Comparison of ENCODE assay signal across 8 cellular contexts in genomic region chr20:50572922-50573777, GRCh38.
DNase-seq lines count a peak whose midpoint lies in the region; ATAC-seq, FAIRE-seq and TF ChIP-seq lines count a peak whose summit lies in the region.

No MANE protein-coding gene starts in this region.

- WGBS in psoas muscle, 3 donors: 13 to 22% (median 13%) methylated on average over 6 of the region's 6 CpGs

- no peak for TF ChIP-seq CTCF in endothelial cell of umbilical vein (IDR thresholded peaks at IDR 0.05; ENCODE audit: extremely low read depth in 1 of 2, insufficient read depth in 1 of 2, low read depth in 1 of 2, low read length in 2 of 2)
- no peak for TF ChIP-seq CTCF in psoas muscle (IDR thresholded peaks at IDR 0.05)
- no peak for TF ChIP-seq CTCF in PC-3 (conservative IDR thresholded peaks at IDR 0.05; ENCODE audit: low read depth, low read length)

- H3K4me2 ChIP-seq in endothelial cell of umbilical vein (ENCODE audit: insufficient read depth, low read length): peak overlapping the region; percentile 33
- no peak overlapping the region for H3K4me2 ChIP-seq in PC-3 (ENCODE audit: low read length)

- peaks cover 12 to 36% of the 10 kb centered on the region in 2 experiments for H3K36me3 ChIP-seq in endothelial cell of umbilical vein (ENCODE audit: control insufficient read depth in 2 of 2, extremely low read depth in 1 of 2, insufficient read depth in 2 of 2, low read length in 2 of 2)
- peaks cover 11 to 33% of the 10 kb centered on the region in 2 donors for H3K36me3 ChIP-seq in psoas muscle (ENCODE audit: insufficient read depth in 1 of 2, low read depth in 1 of 2)
- H3K36me3 ChIP-seq in PC-3 (ENCODE audit: low read depth, low read length): peaks cover 38% of the 10 kb centered on the region

- no peak overlapping the region for H2AFZ ChIP-seq in endothelial cell of umbilical vein (ENCODE audit: low read depth, low read length)
- no peak overlapping the region for H2AFZ ChIP-seq in PC-3 (ENCODE audit: low read length)

- FAIRE-seq in endothelial cell of umbilical vein (lab: Jason Lieb, UNC): peak; percentile 94

- H3F3A ChIP-seq in PC-3 (ENCODE audit: low read length, unreplicated experiment): no peaks in the 10 kb centered on the region

- H3K9ac ChIP-seq in endothelial cell of umbilical vein (replicated peaks; ENCODE audit: extremely low read depth, insufficient read depth, low read length): peak overlapping the region; percentile 2
- no peak overlapping the region for H3K9ac ChIP-seq in PC-3 (ENCODE audit: low read length)

- H3K4me3 ChIP-seq in endothelial cell of umbilical vein (replicated peaks in 1 of 3; ENCODE audit: insufficient read depth in 1 of 3, low read depth in 1 of 3, low read length in 3 of 3) (no peak overlapping the region), psoas muscle (no peak overlapping the region), PC-3 (ENCODE audit: low read length) (no peak overlapping the region)

- H3K9me1 ChIP-seq in endothelial cell of umbilical vein (replicated peaks; ENCODE audit: control insufficient read depth, extremely low read depth, insufficient read depth, low read length): no peaks in the 10 kb centered on the region

- peak overlapping the region; percentile 64 for H3K27ac ChIP-seq in endothelial cell of umbilical vein (ENCODE audit: insufficient read depth, low read depth, low read length)
- peak overlapping the region; percentile 85 for H3K27ac ChIP-seq in psoas muscle
- H3K27ac ChIP-seq in PC-3 (ENCODE audit: low read length): no peak overlapping the region

- no peaks in the 10 kb centered on the region for H4K20me1 ChIP-seq in endothelial cell of umbilical vein (replicated peaks; ENCODE audit: control insufficient read depth, extremely low read depth, insufficient read depth, low read length)
- no peaks in the 10 kb centered on the region for H4K20me1 ChIP-seq in PC-3 (ENCODE audit: low read length)

- H3K4me1 ChIP-seq in endothelial cell of umbilical vein (ENCODE audit: control insufficient read depth, extremely low read depth, insufficient read depth, low read length): peaks cover 40% of the 10 kb centered on the region
- H3K4me1 ChIP-seq in psoas muscle: peaks cover 67% of the 10 kb centered on the region
- H3K4me1 ChIP-seq in PC-3 (ENCODE audit: insufficient read depth, low read length): no peaks in the 10 kb centered on the region

- H3K27me3 ChIP-seq in endothelial cell of umbilical vein (ENCODE audit: control insufficient read depth in 2 of 2, insufficient read depth in 2 of 2, low read length in 2 of 2) (no peaks in the 10 kb centered on the region), psoas muscle (ENCODE audit: insufficient read depth in 3 of 3, low read length in 2 of 3) (no peaks in the 10 kb centered on the region), PC-3 (ENCODE audit: low read length) (no peaks in the 10 kb centered on the region)

- POLR2A ChIA-PET in endothelial cell of umbilical vein (lab: Charles Lee) (interaction anchor here (0.6 to 3.1 kb wide), 7 partner anchors 30 to 382 kb away, joined by 3 to 17 read pairs (median 4); partner anchors contain the start of gene CEBPB), PC-3 (lab: Charles Lee; ENCODE audit: unreplicated experiment) (interaction anchor here (0.7 kb wide), 1 partner anchor 384 kb away, joined by 7 read pairs; no protein-coding TSS in a partner anchor)

- DNase-seq in COR-L47 (lab: John Stamatoyannopoulos, UW): peak; percentile 79
- peak; percentile 41 for DNase-seq in NCI-H226
- DNase-seq in endothelial cell of umbilical vein (ENCODE audit: low read depth, low spot score): peak; percentile 86
- DNase-seq in psoas muscle: peak; percentile 83 to 92
- DNase-seq in PC-3: no peak
- no peak for DNase-seq in NCI-H146 (lab: John Stamatoyannopoulos, UW)
- DNase-seq in stimulated activated CD4-positive, alpha-beta T cell treated with anti-CD3 and anti-CD28 coated beads, Interleukin-4, amount 100 ng/mL, for 4 hours: no peak

- H3K79me2 ChIP-seq in endothelial cell of umbilical vein (ENCODE audit: control insufficient read depth, insufficient read depth, low read length): peaks cover 57% of the 10 kb centered on the region
- no peaks in the 10 kb centered on the region for H3K79me2 ChIP-seq in PC-3 (ENCODE audit: low read length)

- peak; percentile 45 to 74 (median 72) for ATAC-seq in psoas muscle
- no peak for ATAC-seq in PC-3
- no peak for ATAC-seq in HG03039 (IDR thresholded peaks at IDR 0.05; ENCODE audit: unreplicated experiment)

- intact Hi-C loops in endothelial cell of umbilical vein (cut with micrococcal nuclease) (loop anchor here (1.0 kb wide), 1 partner anchor 63 kb away; the partner anchor contains the start of gene PTPN1), psoas muscle (cut with DNase I) (loop anchor here in 1 of 2 donors (2.0 kb wide), 1 partner anchor 386 kb away; no protein-coding TSS in a partner anchor), PC-3 (cut with micrococcal nuclease) (no loop called here)

- dilution Hi-C loops in endothelial cell of umbilical vein (cut with MboI; ENCODE audit: extremely low pct_ligation_motif_present, low sequenced_read_pairs): no loop called here

- TF ChIP-seq POLR2A in endothelial cell of umbilical vein (IDR thresholded peaks at IDR 0.05; ENCODE audit: low read depth, low read length): no peak

- no TSS peak for BruUV-seq in endothelial cell of umbilical vein (replicated peaks; lab: Mats Ljungman, UMichigan)
- BruUV-seq in PC-3 (replicated peaks; lab: Mats Ljungman, UMichigan): no TSS peak

- H3K9me3 ChIP-seq in endothelial cell of umbilical vein (replicated peaks; ENCODE audit: control insufficient read depth, insufficient read depth, low read length) (no peaks in the 10 kb centered on the region), psoas muscle (no peaks in the 10 kb centered on the region), PC-3 (ENCODE audit: low read length) (no peaks in the 10 kb centered on the region)

- H3K9me2 ChIP-seq in PC-3 (replicated peaks; ENCODE audit: low read length): no peaks in the 10 kb centered on the region

- CTCF ChIA-PET in endothelial cell of umbilical vein (lab: Charles Lee) (interaction anchor here (0.7 to 9.0 kb wide), 21 partner anchors 11 to 387 kb away, joined by 3 to 133 read pairs (median 6); partner anchors contain the start of genes CEBPB and PTPN1), PC-3 (lab: Charles Lee) (interaction anchor here (0.6 kb wide), 1 partner anchor 81 kb away, joined by 8 read pairs; no protein-coding TSS in a partner anchor)

TF ChIP-seq in endothelial cell of umbilical vein, 7 proteins besides CTCF, POLR2A, EP300 and RAD21:
- TF ChIP-seq MYC (IDR thresholded peaks at IDR 0.05; ENCODE audit: low read depth, low read length): no peak
- peak; percentile 28 for TF ChIP-seq FOS (IDR thresholded peaks at IDR 0.05; ENCODE audit: borderline replicate concordance, insufficient read depth, low read length)
- peak; percentile 48 for TF ChIP-seq POLR2AphosphoS5 (IDR thresholded peaks at IDR 0.05; ENCODE audit: insufficient read depth, low read depth, low read length)
- peak; percentile 79 for TF ChIP-seq MAX (IDR thresholded peaks at IDR 0.05; ENCODE audit: insufficient read depth, insufficient read length)
- TF ChIP-seq EZH2 (IDR thresholded peaks at IDR 0.05; ENCODE audit: borderline replicate concordance, low read depth, low read length, severe bottlenecking): no peak
- TF ChIP-seq JUN (IDR thresholded peaks at IDR 0.05; ENCODE audit: borderline replicate concordance, insufficient read depth, insufficient read length, low read depth): peak; percentile 18
- peak; percentile 14 for TF ChIP-seq GATA2 (IDR thresholded peaks at IDR 0.05; ENCODE audit: insufficient read depth, insufficient read length, low read depth, low read length)

Comparison
In these comparisons a context has a peak if more than half of its experiments do, and no peak if none do; other contexts are left out.
1. DNase-seq: peak in COR-L47 (single experiment), NCI-H226 (single experiment), endothelial cell of umbilical vein (single experiment) and psoas muscle (2 of 2); none in PC-3 (single experiment), NCI-H146 (single experiment) and stimulated activated CD4-positive, alpha-beta T cell treated with anti-CD3 and anti-CD28 coated beads, Interleukin-4, amount 100 ng/mL, for 4 hours (0 of 2).
2. ATAC-seq: peak in psoas muscle (4 of 4); none in PC-3 (single experiment) and HG03039 (single experiment).